Comparison of ENCODE assay signal across 8 cellular contexts in the genomic region with DNA sequence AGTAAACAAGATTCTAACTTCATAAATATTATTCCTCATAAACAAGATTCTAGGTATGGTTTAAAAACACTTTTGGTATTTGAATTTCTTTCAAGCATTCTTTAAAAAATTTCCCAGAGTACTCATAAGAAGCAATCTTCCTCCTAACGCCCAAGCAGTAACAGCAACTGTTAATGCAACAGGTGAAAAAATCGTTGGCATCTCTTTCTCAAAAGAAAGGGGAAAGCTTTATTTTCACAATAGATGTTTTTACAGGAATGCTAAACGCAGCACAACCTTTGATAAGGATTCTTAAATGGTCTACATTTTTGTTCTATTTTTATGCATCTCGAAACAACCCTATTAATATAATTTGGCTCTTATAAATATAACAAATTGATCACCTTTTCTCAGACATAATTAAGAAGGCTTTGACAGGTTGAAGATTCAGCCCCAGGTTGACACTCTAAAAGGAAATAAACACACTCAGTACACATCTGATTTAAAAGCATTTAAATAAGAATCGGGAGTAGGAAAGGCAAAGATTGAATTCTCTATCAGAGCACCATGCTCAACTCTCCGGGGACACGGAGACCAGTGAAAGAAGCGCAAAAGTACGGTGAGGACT. TPM values are rescaled to one million over a fixed set of nuclear protein-coding genes. Genes with fewer than 3 reads are reported as not detected.
DNase-seq lines count a peak whose midpoint lies in the region; ATAC-seq, FAIRE-seq and TF ChIP-seq lines count a peak whose summit lies in the region.

No MANE protein-coding gene starts in this region.

- no peaks in the 10 kb centered on the region for H4K20me1 ChIP-seq in keratinocyte (ENCODE audit: control insufficient read depth, extremely low read depth, insufficient read depth, low read length)

- no peaks in the 10 kb centered on the region for H3K36me3 ChIP-seq in keratinocyte (ENCODE audit: control insufficient read depth in 2 of 2, extremely low read depth in 1 of 2, insufficient read depth in 2 of 2, low read length in 2 of 2)
- H3K36me3 ChIP-seq in thyroid gland, result no peaks in the 10 kb centered on the region

- H3K79me2 ChIP-seq in keratinocyte (ENCODE audit: control insufficient read depth, insufficient read depth, low read length), result peaks cover 4% of the 10 kb centered on the region

- H3K4me3 ChIP-seq in WI38 (ENCODE audit: low read depth, low read length) (peak overlapping the region; percentile 94), keratinocyte (ENCODE audit: control insufficient read depth in 2 of 3, extremely low read depth in 1 of 3, insufficient read depth in 2 of 3, low read depth in 1 of 3, low read length in 3 of 3) (peak overlapping the region; percentile 85 to 94 (median 87)), thyroid gland (replicated peaks in 1 of 3) (peak overlapping the region in 2 of 3 donors; percentile 59 to 87)

- peak overlapping the region; percentile 92 for H3K4me2 ChIP-seq in keratinocyte (ENCODE audit: control insufficient read depth, extremely low read depth, insufficient read depth, low read depth, low read length)

- intact Hi-C loops in thyroid gland (cut with DNase I), result no loop called here

- no peaks in the 10 kb centered on the region for H3K27me3 ChIP-seq in keratinocyte (ENCODE audit: control insufficient read depth, extremely low read depth, insufficient read depth, low read length)
- no peaks in the 10 kb centered on the region for H3K27me3 ChIP-seq in thyroid gland

- no peak for FAIRE-seq in keratinocyte (lab: Jason Lieb, UNC)

- H3K27ac ChIP-seq in keratinocyte (ENCODE audit: control insufficient read depth, insufficient read depth, low read length) (peak overlapping the region; percentile 96), thyroid gland (peak overlapping the region; percentile 89 to 100 (median 99))

- no peaks in the 10 kb centered on the region for H3K9me1 ChIP-seq in keratinocyte (ENCODE audit: control insufficient read depth, extremely low read depth, insufficient read depth, low read length)

- dilution Hi-C loops in keratinocyte (cut with MboI; ENCODE audit: extremely low pct_ligation_motif_present, low sequenced_read_pairs), result no loop called here

- peak overlapping the region; percentile 98 for H2AFZ ChIP-seq in keratinocyte (ENCODE audit: control insufficient read depth, low read length)

- no peak for TF ChIP-seq CTCF in WI38 (IDR thresholded peaks at IDR 0.05; ENCODE audit: low read depth, low read length)
- no peak for TF ChIP-seq CTCF in keratinocyte (optimal IDR thresholded peaks at IDR 0.05 in 1 of 3, IDR thresholded peaks at IDR 0.05 in 1 of 3, conservative IDR thresholded peaks at IDR 0.05 in 1 of 3; ENCODE audit: extremely low read depth in 1 of 3, insufficient read depth in 2 of 3, low read length in 3 of 3)
- no peak for TF ChIP-seq CTCF in thyroid gland (IDR thresholded peaks at IDR 0.05)

- H3K9me3 ChIP-seq in keratinocyte (ENCODE audit: control insufficient read depth, low read depth, low read length) (no peaks in the 10 kb centered on the region), thyroid gland (no peaks in the 10 kb centered on the region)

- no peak for TF ChIP-seq POLR2A in thyroid gland (IDR thresholded peaks at IDR 0.05)

- DNase-seq in NCI-H526 treated with DMSO at 0.1 percent for 48 hours (lab: John Stamatoyannopoulos, UW), result peak; percentile 59
- DNase-seq in NCI-H526 (lab: John Stamatoyannopoulos, UW), result no peak
- no peak for DNase-seq in keratinocyte (ENCODE audit: low read depth, low spot score)
- no peak for DNase-seq in thyroid gland
- DNase-seq in activated CD4-positive, alpha-beta T cell treated with anti-CD3 and anti-CD28 coated beads, Interleukin-2, amount 50 U/mL, for 48 hours, result no peak
- DNase-seq in SIG-M5 (lab: John Stamatoyannopoulos, UW), result no peak

- 2 to 4% methylated on average over 9 of the region's 9 CpGs for WGBS in thyroid gland, 2 donors

- H3K4me1 ChIP-seq in keratinocyte (ENCODE audit: control insufficient read depth, extremely low read depth, insufficient read depth, low read length), result peaks cover 11% of the 10 kb centered on the region
- peaks cover 16 to 18% of the 10 kb centered on the region in 2 donors for H3K4me1 ChIP-seq in thyroid gland

- ATAC-seq in HG03175 (IDR thresholded peaks at IDR 0.05; ENCODE audit: unreplicated experiment), result no peak

- H3K9ac ChIP-seq in keratinocyte (ENCODE audit: control insufficient read depth, extremely low read depth, insufficient read depth, low read length), result peak overlapping the region; percentile 94

RNA-seq across cellular contexts. Expression of a gene that starts 0.6 kb away (rescaled TPM):
- 4.1 to 7.0 TPM (median 5.1 TPM) in 3 replicates for polyA plus RNA-seq in keratinocyte
- polyA plus RNA-seq in keratinocyte (2011; ENCODE audit: low read depth), result 33.9 TPM
- polyA plus RNA-seq in keratinocyte (2011; cell fraction: cytosol; rRNA removed), result 2.7 and 4.5 TPM in 2 replicates
- 6.9 and 11.6 TPM in 2 replicates for polyA plus RNA-seq in keratinocyte (2011; cell fraction: nucleus; rRNA removed)
- polyA plus RNA-seq in keratinocyte (2012; ENCODE audit: low replicate concordance), result 3.1 and 8.9 TPM in 2 replicates
- 1.1 to 14.9 TPM (median 5.9 TPM) in 3 replicates for polyA minus RNA-seq in keratinocyte
- polyA minus RNA-seq in keratinocyte (2011; cell fraction: cytosol; rRNA and poly(A)+ RNA removed), result 5.2 TPM
- 13.2 and 22.0 TPM in 2 replicates for polyA minus RNA-seq in keratinocyte (2011; cell fraction: nucleus; rRNA and poly(A)+ RNA removed)
- 10 to 100 TPM; 25.5 to 53.3 (median 42.1) TPM for total RNA-seq in thyroid gland
